Comparison of ENCODE assay signal across 22 cellular contexts in genomic region chr2:60066971-60067370, GRCh38.
"Had no signal": no experiment of that assay in that cellular context is flagged by ENCODE, and none has a peak within 500 bp of the region (broad histone marks: within the 10 kb centered on the region; RNA-seq: fewer than 3 reads in every experiment).

No MANE protein-coding gene starts in this region.

- H3K27ac ChIP-seq: colonic mucosa, esophagus squamous epithelium, gastroesophageal sphincter, left ventricle myocardium inferior, lower lobe of right lung, ovary, tibial artery, upper lobe of right lung had no signal

- DNase-seq: colonic mucosa; dermis blood vessel endothelial cell; esophagus squamous epithelium; foreskin fibroblast; glutamatergic neuron; immature natural killer cell; kidney; left cardiac atrium; left ventricle myocardium inferior; lower lobe of right lung; naive thymus-derived CD8-positive, alpha-beta T cell; nucleus accumbens; ovary; right cardiac atrium; stimulated activated CD4-positive, alpha-beta T cell treated with anti-CD3 and anti-CD28 coated beads, Interleukin-4, amount 100 ng/mL, for 1 hour; tibial artery; upper lobe of right lung had no signal

- ATAC-seq: gastroesophageal sphincter; left cardiac atrium; lower lobe of right lung; naive thymus-derived CD8-positive, alpha-beta T cell; right cardiac atrium; stimulated activated memory B cell treated with anti-CD40 and anti-IgM and Interleukin-4, amounts not matched to agents 10 μg/mL and 1 μg/mL and 100 μg/mL, for 72 hours; upper lobe of right lung had no signal

- H3K4me1 Mint-ChIP-seq: immature natural killer cell had no signal

- H3K27me3 Mint-ChIP-seq: memory B cell; stimulated activated naive CD8-positive, alpha-beta T cell treated with anti-CD3 and anti-CD28 coated beads, Interleukin-15, Interleukin-2, amounts not matched to agents 100 ng/mL and 50 ng/mL, for 24 hours had no signal

- H3K36me3 Mint-ChIP-seq: immature natural killer cell; memory B cell; naive thymus-derived CD8-positive, alpha-beta T cell; stimulated activated memory B cell treated with anti-CD40 and anti-IgM and Interleukin-4, amounts not matched to agents 10 μg/mL and 1 μg/mL and 100 μg/mL, for 72 hours had no signal

- H3K4me3 Mint-ChIP-seq: immature natural killer cell; memory B cell; naive thymus-derived CD8-positive, alpha-beta T cell; neural crest cell; stimulated activated memory B cell treated with anti-CD40 and anti-IgM and Interleukin-4, amounts not matched to agents 10 μg/mL and 1 μg/mL and 100 μg/mL, for 72 hours; stimulated activated naive CD8-positive, alpha-beta T cell treated with anti-CD3 and anti-CD28 coated beads, Interleukin-15, Interleukin-2, amounts not matched to agents 100 ng/mL and 50 ng/mL, for 24 hours had no signal

- H3K27me3 ChIP-seq: colonic mucosa, ovary, tibial artery had no signal

- H3K4me1 ChIP-seq: colonic mucosa, gastroesophageal sphincter, lower lobe of right lung, tibial artery, upper lobe of right lung had no signal

- H3K4me3 ChIP-seq: colonic mucosa, esophagus squamous epithelium, gastroesophageal sphincter, left ventricle myocardium inferior, lower lobe of right lung, ovary, tibial artery, upper lobe of right lung had no signal

- H3K36me3 ChIP-seq: colonic mucosa, esophagus squamous epithelium, gastroesophageal sphincter, left ventricle myocardium inferior, lower lobe of right lung, ovary, tibial artery, upper lobe of right lung had no signal

- H3K9me3 Mint-ChIP-seq: immature natural killer cell; memory B cell; naive thymus-derived CD8-positive, alpha-beta T cell; neural crest cell; stimulated activated memory B cell treated with anti-CD40 and anti-IgM and Interleukin-4, amounts not matched to agents 10 μg/mL and 1 μg/mL and 100 μg/mL, for 72 hours; stimulated activated naive CD8-positive, alpha-beta T cell treated with anti-CD3 and anti-CD28 coated beads, Interleukin-15, Interleukin-2, amounts not matched to agents 100 ng/mL and 50 ng/mL, for 24 hours had no signal

- H3K27ac Mint-ChIP-seq: immature natural killer cell; memory B cell; naive thymus-derived CD8-positive, alpha-beta T cell; stimulated activated memory B cell treated with anti-CD40 and anti-IgM and Interleukin-4, amounts not matched to agents 10 μg/mL and 1 μg/mL and 100 μg/mL, for 72 hours; stimulated activated naive CD8-positive, alpha-beta T cell treated with anti-CD3 and anti-CD28 coated beads, Interleukin-15, Interleukin-2, amounts not matched to agents 100 ng/mL and 50 ng/mL, for 24 hours had no signal

- H3K9me3 ChIP-seq: colonic mucosa, esophagus squamous epithelium, gastroesophageal sphincter, left ventricle myocardium inferior, lower lobe of right lung, ovary, tibial artery, upper lobe of right lung had no signal
